In genomic region chr3:20958161-20958560, GRCh38 we compare ENCODE assay signal across 8 cellular contexts.
"Had no signal": no experiment of that assay in that cellular context is flagged by ENCODE, and none has a peak within 500 bp of the region (broad histone marks: within the 10 kb centered on the region; RNA-seq: fewer than 3 reads in every experiment).

No MANE protein-coding gene starts in this region.

- H3K4me3 ChIP-seq: GM23248, HAP-1 had no signal

- H3K36me3 ChIP-seq: HAP-1 had no signal

- H3K9me3 Mint-ChIP-seq: HFFc6 had no signal

- ATAC-seq: HCT116 had no signal

- H3K27ac ChIP-seq: GM23248 had no signal

- H3K27ac Mint-ChIP-seq: H9 had no signal

- H2AFZ ChIP-seq: GM23248 had no signal

- H3K4me3 Mint-ChIP-seq: H9, HFFc6 had no signal

- H3K4me1 ChIP-seq: HAP-1 had no signal

- DNase-seq: GM23248, GOT3, H7, H9, HCEC 1CT, HFFc6 had no signal
